1 cellular context compared by ENCODE assay signal in genomic region chr7:109549461-109549860, GRCh38.
TF ChIP-seq lines count a peak whose summit lies in the region.

No MANE protein-coding gene starts in this region.

TF ChIP-seq in HepG2, 621 proteins besides CTCF, POLR2A, EP300 and RAD21 (continued from another document):
- TF ChIP-seq CSRNP1 (CRISPR knock-in tag; IDR thresholded peaks at IDR 0.05), result no peak
- no peak for TF ChIP-seq TBL1XR1 (IDR thresholded peaks at IDR 0.05; ENCODE audit: borderline replicate concordance, low read length, partially characterized antibody)
- no peak for TF ChIP-seq PAXIP1 (CRISPR knock-in tag; conservative IDR thresholded peaks at IDR 0.05)
- TF ChIP-seq FOXM1 (CRISPR knock-in tag; IDR thresholded peaks at IDR 0.05), result no peak
- TF ChIP-seq MEIS1 (CRISPR knock-in tag; IDR thresholded peaks at IDR 0.05; ENCODE audit: borderline replicate concordance), result no peak
